In the genomic region with DNA sequence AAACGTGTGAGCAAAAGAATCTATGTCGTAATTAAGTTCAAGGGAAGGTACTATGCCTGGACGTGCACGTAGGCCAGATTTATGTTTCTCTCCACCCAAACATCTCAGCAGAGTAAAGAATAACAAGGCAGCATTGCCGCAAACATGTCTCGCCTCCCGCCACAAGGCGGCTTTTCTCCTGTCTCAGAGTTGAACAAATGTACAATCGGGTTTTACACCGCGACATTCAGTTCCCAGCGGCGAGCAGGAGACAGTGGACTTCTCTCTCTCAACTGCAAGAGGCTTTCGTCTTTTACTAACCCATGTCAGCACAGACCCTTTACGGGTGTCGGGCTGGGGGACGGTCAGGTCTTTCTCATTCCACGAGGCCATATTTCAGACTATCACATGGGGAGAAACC, we compare ENCODE assay signal across 12 cellular contexts. TPM values are rescaled to one million over a fixed set of nuclear protein-coding genes. Genes with fewer than 3 reads are reported as not detected.
DNase-seq lines count a peak whose midpoint lies in the region; ATAC-seq and TF ChIP-seq lines count a peak whose summit lies in the region.
"Not testable (repeated sequence)": the region's sequence is repeated elsewhere in the genome, so short reads cannot be mapped to it uniquely, and the experiment has no call there.
"Had no signal": no experiment of that assay in that cellular context is flagged by ENCODE, and none has a peak within 500 bp of the region (broad histone marks: within the 10 kb centered on the region; RNA-seq: fewer than 3 reads in every experiment).

No MANE protein-coding gene starts in this region.

- not testable (repeated sequence) for H3K27me3 ChIP-seq in brain microvascular endothelial cell (replicated peaks); psoas muscle (ENCODE audit: insufficient read depth in 3 of 3, low read length in 2 of 3); thoracic aorta (replicated peaks; ENCODE audit: insufficient read depth)

- H3K36me3 ChIP-seq in brain microvascular endothelial cell (replicated peaks); psoas muscle (ENCODE audit: insufficient read depth in 1 of 2, low read depth in 1 of 2); thoracic aorta: not testable (repeated sequence)

- intact Hi-C loops in psoas muscle (cut with DNase I): not testable (repeated sequence)

- not testable (repeated sequence) for H3K9me3 ChIP-seq in psoas muscle, thoracic aorta

- TF ChIP-seq CTCF in brain microvascular endothelial cell (IDR thresholded peaks at IDR 0.05; ENCODE audit: low read depth, low read length, missing control alignments) (peak; percentile 49), thoracic aorta (IDR thresholded peaks at IDR 0.05) (peak; percentile 7)
- TF ChIP-seq CTCF in psoas muscle (IDR thresholded peaks at IDR 0.05): not testable (repeated sequence)

- H3K27ac ChIP-seq in brain microvascular endothelial cell, thoracic aorta: not testable (repeated sequence)
- H3K27ac ChIP-seq in psoas muscle: peak overlapping the region; percentile 37

- WGBS in psoas muscle, 3 donors: 30 to 47% (median 36%) methylated on average over 18 of the region's 18 CpGs

- in situ Hi-C loops in brain microvascular endothelial cell (cut with HindIII; ENCODE audit: low pct_ligation_motif_present, low sequenced_read_pairs): not testable (repeated sequence)

- ATAC-seq in psoas muscle; thoracic aorta (ENCODE audit: insufficient number of reproducible peaks, low FRiP score, low read depth): not testable (repeated sequence)

- not testable (repeated sequence) for H3K4me3 ChIP-seq in brain microvascular endothelial cell (ENCODE audit: low read depth, low read length); psoas muscle; thoracic aorta

- peak; percentile 18 for DNase-seq in DMS153 treated with DMSO at 0.1 percent for 48 hours (lab: John Stamatoyannopoulos, UW; ENCODE audit: unreplicated experiment)
- peak; percentile 43 for DNase-seq in NCI-H2227 (lab: John Stamatoyannopoulos, UW; ENCODE audit: unreplicated experiment)
- peak; percentile 41 for DNase-seq in activated effector memory CD4-positive, alpha-beta T cell treated with anti-CD3 and anti-CD28 coated beads, Interleukin-2, amount 50 U/mL, for 16 hours
- DNase-seq in brain microvascular endothelial cell; thoracic aorta (ENCODE audit: low spot score): not testable (repeated sequence)
- DNase-seq in foreskin melanocyte: peak; percentile 45
- peak; percentile 64 for DNase-seq in medulla oblongata (ENCODE audit: extremely low spot score)
- DNase-seq in psoas muscle: peak in 1 of 2 donors; percentile 41

- peaks cover 26% of the 10 kb centered on the region for H3K4me1 ChIP-seq in psoas muscle
- not testable (repeated sequence) for H3K4me1 ChIP-seq in thoracic aorta (ENCODE audit: control insufficient read depth in 1 of 2, low read depth in 2 of 2)

RNA-seq across cellular contexts. Expression of gene LRRC14B, which starts 5.7 kb away (rescaled TPM):
- total RNA-seq in psoas muscle (10 to 100 TPM in 1 of 4 donors, 1 to 10 TPM in 3; 1.3 to 13.4 (median 9.0) TPM), thoracic aorta (not detected)
- polyA plus RNA-seq in psoas muscle: 10 to 100 TPM in 2 of 3 donors, under 1 TPM in 1; 0.42 to 15.5 (median 14.5) TPM
- total RNA-seq: Caco-2; CD4-positive, CD25-positive, alpha-beta regulatory T cell; H1; PC-9 had no signal
- polyA plus RNA-seq: CD4-positive, CD25-positive, alpha-beta regulatory T cell; H1 had no signal

RNA-seq across cellular contexts. Expression of gene CCDC127, which starts 20.9 kb away (rescaled TPM):
- total RNA-seq in psoas muscle (1 to 10 TPM; 6.9 to 9.6 (median 7.4) TPM), thoracic aorta (1 to 10 TPM; 2.7 to 7.8 TPM)
- 10 to 100 TPM in 1 of 3 donors, 1 to 10 TPM in 2; 4.1 to 11.2 (median 5.5) TPM for polyA plus RNA-seq in psoas muscle

RNA-seq across cellular contexts. Expression of gene SDHA, which starts 21.1 kb away (rescaled TPM):
- 100 to 1,000 TPM; 269 to 363 (median 314) TPM for total RNA-seq in psoas muscle
- polyA plus RNA-seq in psoas muscle: 100 to 1,000 TPM; 160 to 205 (median 205) TPM
- total RNA-seq in thoracic aorta: 10 to 100 TPM; 59.6 to 70.5 TPM
